1 cellular context compared by ENCODE assay signal in the genomic region with DNA sequence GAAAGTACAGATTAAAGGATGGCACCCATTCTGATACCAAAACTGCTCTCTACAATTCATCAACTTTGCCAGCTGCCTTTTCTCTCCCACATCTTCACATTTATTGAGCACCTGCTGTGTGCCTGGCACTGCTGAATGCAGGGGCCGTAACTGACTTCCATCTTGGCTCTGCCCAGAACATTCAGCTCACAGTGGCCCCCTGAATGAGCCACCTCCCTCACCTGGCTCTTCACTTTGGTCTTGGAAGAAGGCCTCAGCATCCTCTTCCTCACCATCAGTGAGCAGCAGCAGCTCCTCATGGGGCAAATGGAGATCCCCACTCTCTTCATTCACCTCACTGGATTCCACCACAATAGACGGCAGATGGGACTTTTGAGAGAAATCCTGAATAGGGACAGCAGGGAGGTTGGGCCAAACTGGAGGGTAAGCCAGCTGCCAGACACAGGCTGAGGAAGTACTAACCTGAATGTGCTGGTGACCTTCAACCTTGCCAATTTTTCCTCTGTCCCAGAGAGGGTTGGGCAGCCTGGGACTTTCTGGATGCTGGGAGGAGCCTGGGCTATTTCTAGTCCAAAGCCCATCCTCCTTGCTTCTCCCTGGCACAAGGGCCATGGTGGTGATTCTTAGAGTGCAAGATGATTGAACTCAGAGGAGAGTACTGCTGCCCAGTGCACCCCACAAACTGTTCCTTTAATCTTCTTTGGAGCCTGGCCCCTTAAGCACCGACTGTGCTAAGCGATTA.
TF ChIP-seq lines count a peak whose summit lies in the region.

No MANE protein-coding gene starts in this region.

TF ChIP-seq in GM23338, 12 proteins besides CTCF, POLR2A, EP300 and RAD21 (continued from another document):
- TF ChIP-seq, protein P1, sequence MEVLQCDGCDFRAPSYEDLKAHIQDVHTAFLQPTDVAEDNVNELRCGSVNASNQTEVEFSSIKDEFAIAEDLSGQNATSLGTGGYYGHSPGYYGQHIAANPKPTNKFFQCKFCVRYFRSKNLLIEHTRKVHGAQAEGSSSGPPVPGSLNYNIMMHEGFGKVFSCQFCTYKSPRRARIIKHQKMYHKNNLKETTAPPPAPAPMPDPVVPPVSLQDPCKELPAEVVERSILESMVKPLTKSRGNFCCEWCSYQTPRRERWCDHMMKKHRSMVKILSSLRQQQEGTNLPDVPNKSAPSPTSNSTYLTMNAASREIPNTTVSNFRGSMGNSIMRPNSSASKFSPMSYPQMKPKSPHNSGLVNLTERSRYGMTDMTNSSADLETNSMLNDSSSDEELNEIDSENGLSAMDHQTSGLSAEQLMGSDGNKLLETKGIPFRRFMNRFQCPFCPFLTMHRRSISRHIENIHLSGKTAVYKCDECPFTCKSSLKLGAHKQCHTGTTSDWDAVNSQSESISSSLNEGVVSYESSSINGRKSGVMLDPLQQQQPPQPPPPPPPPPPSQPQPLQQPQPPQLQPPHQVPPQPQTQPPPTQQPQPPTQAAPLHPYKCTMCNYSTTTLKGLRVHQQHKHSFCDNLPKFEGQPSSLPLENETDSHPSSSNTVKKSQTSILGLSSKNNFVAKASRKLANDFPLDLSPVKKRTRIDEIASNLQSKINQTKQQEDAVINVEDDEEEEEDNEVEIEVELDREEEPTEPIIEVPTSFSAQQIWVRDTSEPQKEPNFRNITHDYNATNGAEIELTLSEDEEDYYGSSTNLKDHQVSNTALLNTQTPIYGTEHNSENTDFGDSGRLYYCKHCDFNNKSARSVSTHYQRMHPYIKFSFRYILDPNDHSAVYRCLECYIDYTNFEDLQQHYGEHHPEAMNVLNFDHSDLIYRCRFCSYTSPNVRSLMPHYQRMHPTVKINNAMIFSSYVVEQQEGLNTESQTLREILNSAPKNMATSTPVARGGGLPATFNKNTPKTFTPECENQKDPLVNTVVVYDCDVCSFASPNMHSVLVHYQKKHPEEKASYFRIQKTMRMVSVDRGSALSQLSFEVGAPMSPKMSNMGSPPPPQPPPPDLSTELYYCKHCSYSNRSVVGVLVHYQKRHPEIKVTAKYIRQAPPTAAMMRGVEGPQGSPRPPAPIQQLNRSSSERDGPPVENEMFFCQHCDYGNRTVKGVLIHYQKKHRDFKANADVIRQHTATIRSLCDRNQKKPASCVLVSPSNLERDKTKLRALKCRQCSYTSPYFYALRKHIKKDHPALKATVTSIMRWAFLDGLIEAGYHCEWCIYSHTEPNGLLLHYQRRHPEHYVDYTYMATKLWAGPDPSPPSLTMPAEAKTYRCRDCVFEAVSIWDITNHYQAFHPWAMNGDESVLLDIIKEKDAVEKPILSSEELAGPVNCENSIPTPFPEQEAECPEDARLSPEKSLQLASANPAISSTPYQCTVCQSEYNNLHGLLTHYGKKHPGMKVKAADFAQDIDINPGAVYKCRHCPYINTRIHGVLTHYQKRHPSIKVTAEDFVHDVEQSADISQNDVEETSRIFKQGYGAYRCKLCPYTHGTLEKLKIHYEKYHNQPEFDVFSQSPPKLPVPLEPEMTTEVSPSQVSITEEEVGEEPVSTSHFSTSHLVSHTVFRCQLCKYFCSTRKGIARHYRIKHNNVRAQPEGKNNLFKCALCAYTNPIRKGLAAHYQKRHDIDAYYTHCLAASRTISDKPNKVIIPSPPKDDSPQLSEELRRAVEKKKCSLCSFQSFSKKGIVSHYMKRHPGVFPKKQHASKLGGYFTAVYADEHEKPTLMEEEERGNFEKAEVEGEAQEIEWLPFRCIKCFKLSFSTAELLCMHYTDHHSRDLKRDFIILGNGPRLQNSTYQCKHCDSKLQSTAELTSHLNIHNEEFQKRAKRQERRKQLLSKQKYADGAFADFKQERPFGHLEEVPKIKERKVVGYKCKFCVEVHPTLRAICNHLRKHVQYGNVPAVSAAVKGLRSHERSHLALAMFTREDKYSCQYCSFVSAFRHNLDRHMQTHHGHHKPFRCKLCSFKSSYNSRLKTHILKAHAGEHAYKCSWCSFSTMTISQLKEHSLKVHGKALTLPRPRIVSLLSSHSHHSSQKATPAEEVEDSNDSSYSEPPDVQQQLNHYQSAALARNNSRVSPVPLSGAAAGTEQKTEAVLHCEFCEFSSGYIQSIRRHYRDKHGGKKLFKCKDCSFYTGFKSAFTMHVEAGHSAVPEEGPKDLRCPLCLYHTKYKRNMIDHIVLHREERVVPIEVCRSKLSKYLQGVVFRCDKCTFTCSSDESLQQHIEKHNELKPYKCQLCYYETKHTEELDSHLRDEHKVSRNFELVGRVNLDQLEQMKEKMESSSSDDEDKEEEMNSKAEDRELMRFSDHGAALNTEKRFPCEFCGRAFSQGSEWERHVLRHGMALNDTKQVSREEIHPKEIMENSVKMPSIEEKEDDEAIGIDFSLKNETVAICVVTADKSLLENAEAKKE (CRISPR knock-in tag; IDR thresholded peaks at IDR 0.05), result no peak
- TF ChIP-seq EZH2 (IDR thresholded peaks at IDR 0.05; ENCODE audit: low read depth, unreplicated experiment), result no peak
- TF ChIP-seq, protein P2, sequence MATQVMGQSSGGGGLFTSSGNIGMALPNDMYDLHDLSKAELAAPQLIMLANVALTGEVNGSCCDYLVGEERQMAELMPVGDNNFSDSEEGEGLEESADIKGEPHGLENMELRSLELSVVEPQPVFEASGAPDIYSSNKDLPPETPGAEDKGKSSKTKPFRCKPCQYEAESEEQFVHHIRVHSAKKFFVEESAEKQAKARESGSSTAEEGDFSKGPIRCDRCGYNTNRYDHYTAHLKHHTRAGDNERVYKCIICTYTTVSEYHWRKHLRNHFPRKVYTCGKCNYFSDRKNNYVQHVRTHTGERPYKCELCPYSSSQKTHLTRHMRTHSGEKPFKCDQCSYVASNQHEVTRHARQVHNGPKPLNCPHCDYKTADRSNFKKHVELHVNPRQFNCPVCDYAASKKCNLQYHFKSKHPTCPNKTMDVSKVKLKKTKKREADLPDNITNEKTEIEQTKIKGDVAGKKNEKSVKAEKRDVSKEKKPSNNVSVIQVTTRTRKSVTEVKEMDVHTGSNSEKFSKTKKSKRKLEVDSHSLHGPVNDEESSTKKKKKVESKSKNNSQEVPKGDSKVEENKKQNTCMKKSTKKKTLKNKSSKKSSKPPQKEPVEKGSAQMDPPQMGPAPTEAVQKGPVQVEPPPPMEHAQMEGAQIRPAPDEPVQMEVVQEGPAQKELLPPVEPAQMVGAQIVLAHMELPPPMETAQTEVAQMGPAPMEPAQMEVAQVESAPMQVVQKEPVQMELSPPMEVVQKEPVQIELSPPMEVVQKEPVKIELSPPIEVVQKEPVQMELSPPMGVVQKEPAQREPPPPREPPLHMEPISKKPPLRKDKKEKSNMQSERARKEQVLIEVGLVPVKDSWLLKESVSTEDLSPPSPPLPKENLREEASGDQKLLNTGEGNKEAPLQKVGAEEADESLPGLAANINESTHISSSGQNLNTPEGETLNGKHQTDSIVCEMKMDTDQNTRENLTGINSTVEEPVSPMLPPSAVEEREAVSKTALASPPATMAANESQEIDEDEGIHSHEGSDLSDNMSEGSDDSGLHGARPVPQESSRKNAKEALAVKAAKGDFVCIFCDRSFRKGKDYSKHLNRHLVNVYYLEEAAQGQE (IDR thresholded peaks at IDR 0.05; ENCODE audit: unreplicated experiment), result no peak
- TF ChIP-seq JUNB (IDR thresholded peaks at IDR 0.05; ENCODE audit: unreplicated experiment), result no peak
- no peak for TF ChIP-seq STAT1 (IDR thresholded peaks at IDR 0.05; ENCODE audit: unreplicated experiment)
- no peak for TF ChIP-seq CREB1 (CRISPR knock-in tag; IDR thresholded peaks at IDR 0.05; ENCODE audit: low read depth)
- no peak for TF ChIP-seq EZH2phosphoT487 (IDR thresholded peaks at IDR 0.05; ENCODE audit: unreplicated experiment)
- TF ChIP-seq NANOG (IDR thresholded peaks at IDR 0.05; ENCODE audit: borderline replicate concordance), result no peak
- TF ChIP-seq ZNF114 (CRISPR knock-in tag; IDR thresholded peaks at IDR 0.05), result no peak
